Comparison of ENCODE assay signal across 11 cellular contexts in genomic region chr7:47579458-47579857, GRCh38. TPM values are rescaled to one million over a fixed set of nuclear protein-coding genes. Genes with fewer than 3 reads are reported as not detected.
DNase-seq lines count a peak whose midpoint lies in the region; ATAC-seq and TF ChIP-seq lines count a peak whose summit lies in the region.
"Had no signal": no experiment of that assay in that cellular context is flagged by ENCODE, and none has a peak within 500 bp of the region (broad histone marks: within the 10 kb centered on the region; RNA-seq: fewer than 3 reads in every experiment).

No MANE protein-coding gene starts in this region.

- POLR2A ChIA-PET in OCI-LY7 (lab: Charles Lee), result interaction anchor here (0.8 to 1.3 kb wide), 4 partner anchors 8 to 47 kb away, joined by 3 to 4 read pairs (median 3); no protein-coding TSS in a partner anchor

- no peaks in the 10 kb centered on the region for H3K9me3 ChIP-seq in OCI-LY7 (ENCODE audit: low read length)
- H3K9me3 ChIP-seq in upper lobe of right lung, result no peaks in the 10 kb centered on the region

- H3K79me2 ChIP-seq in OCI-LY7 (ENCODE audit: insufficient read depth, low read depth, low read length), result peaks cover 20% of the 10 kb centered on the region; the same call in 1 of the 2 replicates

- peaks cover 20% of the 10 kb centered on the region for H3K36me3 Mint-ChIP-seq in chondrocyte (ENCODE audit: low read depth)
- H3K36me3 Mint-ChIP-seq in neural crest cell (ENCODE audit: low read depth), result no peaks in the 10 kb centered on the region

- BruUV-seq in OCI-LY7 (replicated peaks; lab: Mats Ljungman, UMichigan), result no TSS peak

- no peak overlapping the region for H3K4me3 ChIP-seq in OCI-LY7 (ENCODE audit: low read depth, low read length, poor library complexity, severe bottlenecking)
- peak overlapping the region; percentile 8 for H3K4me3 ChIP-seq in upper lobe of right lung
- H3K4me3 ChIP-seq in H7 (ENCODE audit: insufficient read depth, low read depth, low read length), result no peak overlapping the region

- H3K9me3 Mint-ChIP-seq in chondrocyte (ENCODE audit: low read depth), result no peaks in the 10 kb centered on the region
- H3K9me3 Mint-ChIP-seq in neural crest cell, result no peaks in the 10 kb centered on the region

- H3K4me1 Mint-ChIP-seq in chondrocyte (ENCODE audit: low read depth) (peaks cover 86% of the 10 kb centered on the region), neural crest cell (peaks cover 42% of the 10 kb centered on the region)

- intact Hi-C loops in OCI-LY7 (cut with micrococcal nuclease; ENCODE audit: unreplicated experiment), result loop anchor here (5.0 kb wide), 1 partner anchor 82 kb away; no protein-coding TSS in a partner anchor
- intact Hi-C loops in upper lobe of right lung (cut with DNase I), result no loop called here

- H3K4me1 ChIP-seq in OCI-LY7 (ENCODE audit: insufficient read depth, low read length, poor library complexity, severe bottlenecking), result peaks cover 72% of the 10 kb centered on the region
- peaks cover 79% of the 10 kb centered on the region for H3K4me1 ChIP-seq in upper lobe of right lung

- H3K27ac ChIP-seq in OCI-LY7 (ENCODE audit: low read depth, low read length, poor library complexity, severe bottlenecking), result no peak overlapping the region
- H3K27ac ChIP-seq in upper lobe of right lung, result peak overlapping the region; percentile 86

- peak overlapping the region; percentile 71 for H3K4me2 ChIP-seq in OCI-LY7 (ENCODE audit: low read length)

- TF ChIP-seq CTCF in OCI-LY7 (conservative IDR thresholded peaks at IDR 0.05; ENCODE audit: low read length) (no peak), chondrocyte (IDR thresholded peaks at IDR 0.05) (no peak), neural crest cell (conservative IDR thresholded peaks at IDR 0.05) (no peak), upper lobe of right lung (IDR thresholded peaks at IDR 0.05) (no peak)

- no peaks in the 10 kb centered on the region for H3K9me2 ChIP-seq in OCI-LY7 (ENCODE audit: insufficient read depth, low read length)

- no peaks in the 10 kb centered on the region for H3K27me3 ChIP-seq in upper lobe of right lung
- peaks cover 17% of the 10 kb centered on the region; the same call in 1 of the 2 replicates for H3K27me3 ChIP-seq in H7 (ENCODE audit: control insufficient read depth, insufficient read depth, low read length)

- H4K20me1 ChIP-seq in OCI-LY7 (ENCODE audit: insufficient read depth, low read length), result no peaks in the 10 kb centered on the region

- H3K4me3 Mint-ChIP-seq in chondrocyte (ENCODE audit: unreplicated experiment) (peak overlapping the region; percentile 98), neural crest cell (peak overlapping the region; percentile 53)

- no peak for ATAC-seq in upper lobe of right lung

- no peak for DNase-seq in OCI-LY7 (ENCODE audit: low spot score)
- DNase-seq in chondrocyte (ENCODE audit: low spot score), result no peak
- no peak for DNase-seq in neural crest cell (ENCODE audit: low read depth, low spot score)
- DNase-seq in upper lobe of right lung, result no peak
- DNase-seq in NCI-H187 treated with DMSO at 0.1 percent for 48 hours (lab: John Stamatoyannopoulos, UW), result no peak
- no peak for DNase-seq in stimulated activated CD4-positive, alpha-beta T cell treated with anti-CD3 and anti-CD28 coated beads, Interleukin-2, amount 100 ng/mL, for 24 hours
- DNase-seq in H7, result no peak
- DNase-seq: activated CD4-positive, CD25-positive, alpha-beta regulatory T cell treated with anti-CD3 and anti-CD28 coated beads, Interleukin-2, amount 50 U/mL, for 72 hours; DMS79 treated with DMSO at 0.1 percent for 48 hours; NCI-H2171; stimulated activated naive CD4-positive, alpha-beta T cell had no signal

- H3K27ac Mint-ChIP-seq in chondrocyte (ENCODE audit: unreplicated experiment), result peak overlapping the region; percentile 99
- H3K27ac Mint-ChIP-seq in neural crest cell (ENCODE audit: unreplicated experiment), result peak overlapping the region; percentile 19

- H3K36me3 ChIP-seq in OCI-LY7 (ENCODE audit: insufficient read depth, low read length) (peaks cover 6% of the 10 kb centered on the region; the same call in 1 of the 2 replicates), upper lobe of right lung (no peaks in the 10 kb centered on the region), H7 (replicated peaks; ENCODE audit: control insufficient read depth, insufficient read depth, low read length) (no peaks in the 10 kb centered on the region)

- CTCF ChIA-PET in OCI-LY7 (lab: Charles Lee; ENCODE audit: unreplicated experiment), result interaction anchor here (1.0 kb wide), 1 partner anchor 358 kb away, joined by 3 read pairs; no protein-coding TSS in a partner anchor

- H2AFZ ChIP-seq in OCI-LY7 (ENCODE audit: low read length), result no peak overlapping the region

- no peaks in the 10 kb centered on the region for H3K27me3 Mint-ChIP-seq in chondrocyte (ENCODE audit: low read depth)
- H3K27me3 Mint-ChIP-seq in neural crest cell (ENCODE audit: low read depth), result peaks cover 13% of the 10 kb centered on the region

RNA-seq across cellular contexts. Expression of gene TNS3, which starts 2.5 kb away (rescaled TPM):
- 8.3 and 9.5 TPM in 2 replicates for total RNA-seq in OCI-LY7 (2014; rRNA removed; shearing (Covaris generic))
- total RNA-seq in OCI-LY7 (2022) (36.5 and 42.1 TPM in 2 replicates), chondrocyte (320 to 433 TPM (median 426 TPM) in 3 replicates), neural crest cell (25.0 and 26.4 TPM in 2 replicates), upper lobe of right lung (168 TPM)
- 28.9 and 31.3 TPM in 2 replicates for total RNA-seq in H7 (2014; rRNA removed; shearing (Covaris generic))
